10 cellular contexts compared by ENCODE assay signal in genomic region chr2:30178618-30179404, GRCh38. TPM values are rescaled to one million over a fixed set of nuclear protein-coding genes. Genes with fewer than 3 reads are reported as not detected.
DNase-seq lines count a peak whose midpoint lies in the region; TF ChIP-seq lines count a peak whose summit lies in the region.
"Had no signal": no experiment of that assay in that cellular context is flagged by ENCODE, and none has a peak within 500 bp of the region (broad histone marks: within the 10 kb centered on the region; RNA-seq: fewer than 3 reads in every experiment).

No MANE protein-coding gene starts in this region.

- no peak overlapping the region for H3K4me3 ChIP-seq in liver (ENCODE audit: low read depth in 1 of 3, low read length in 3 of 3)
- no peak overlapping the region for H3K4me3 ChIP-seq in testis
- H3K4me3 ChIP-seq: neural progenitor cell had no signal

- H3K9me3 ChIP-seq in liver (ENCODE audit: control insufficient read depth in 4 of 4, low read length in 3 of 4) (no peaks in the 10 kb centered on the region), testis (no peaks in the 10 kb centered on the region)

- H3K27ac ChIP-seq in liver (ENCODE audit: low read depth in 1 of 2, low read length in 2 of 2) (no peak overlapping the region), testis (peak overlapping the region in 1 of 2 donors; percentile 60)
- H3K27ac ChIP-seq: neural progenitor cell had no signal

- H3K4me1 ChIP-seq in liver (ENCODE audit: control insufficient read depth in 4 of 4, insufficient read depth in 4 of 4, low read length in 3 of 4) (no peaks in the 10 kb centered on the region), testis (peaks cover 8% of the 10 kb centered on the region)
- H3K4me1 ChIP-seq: neural progenitor cell had no signal

- DNase-seq in M059J (ENCODE audit: low read depth): peak; percentile 10
- peak; percentile 92 to 94 for DNase-seq in dermis microvascular lymphatic vessel endothelial cell (ENCODE audit: low read depth in 2 of 2)
- DNase-seq in testis: peak; percentile 81
- no peak for DNase-seq in RPMI8226
- no peak for DNase-seq in NCI-H2081 (lab: John Stamatoyannopoulos, UW)
- DNase-seq in activated CD4-positive, alpha-beta T cell treated with anti-CD3 and anti-CD28 coated beads for 4 hours: no peak
- DNase-seq: activated T-cell treated with anti-CD3 and anti-CD28 coated beads, Interleukin-2, amount 50 U/mL, for 48 hours; NCI-H2081 treated with DMSO at 0.1 percent for 48 hours had no signal

- TF ChIP-seq POLR2A in testis (IDR thresholded peaks at IDR 0.05): no peak

- H3K36me3 ChIP-seq in liver (ENCODE audit: control insufficient read depth in 4 of 4, insufficient read depth in 3 of 4, low read depth in 1 of 4, low read length in 3 of 4): no peaks in the 10 kb centered on the region
- H3K36me3 ChIP-seq in testis (ENCODE audit: low read depth, missing control alignments): no peaks in the 10 kb centered on the region
- H3K36me3 ChIP-seq: neural progenitor cell had no signal

- TF ChIP-seq CTCF in liver (IDR thresholded peaks at IDR 0.05; ENCODE audit: low read depth, low read length, missing input control) (no peak), testis (IDR thresholded peaks at IDR 0.05) (no peak)

- TF ChIP-seq RAD21 in liver (IDR thresholded peaks at IDR 0.05): no peak

- H3K27me3 ChIP-seq in liver (ENCODE audit: control insufficient read depth in 4 of 4, insufficient read depth in 4 of 4, low read length in 3 of 4) (no peaks in the 10 kb centered on the region), testis (no peaks in the 10 kb centered on the region)
- H3K27me3 ChIP-seq: neural progenitor cell had no signal

- no peak overlapping the region for H3K9ac ChIP-seq in liver (ENCODE audit: low read depth in 1 of 2, low read length in 2 of 2)
- H3K9ac ChIP-seq: neural progenitor cell had no signal

- intact Hi-C loops in testis (cut with DNase I; ENCODE audit: low total_unique reads): loop anchor here (10.0 kb wide), 1 partner anchor 526 kb away; no protein-coding TSS in a partner anchor

- WGBS in liver: 62% methylated on average over 11 of the region's 11 CpGs
- WGBS in testis, 2 donors: 32 to 38% methylated on average over 11 of the region's 11 CpGs

TF ChIP-seq in liver, 16 proteins besides CTCF, POLR2A, EP300 and RAD21:
- TF ChIP-seq JUND (IDR thresholded peaks at IDR 0.05): peak; percentile 79 to 93
- TF ChIP-seq SP1 (IDR thresholded peaks at IDR 0.05): peak; percentile 64
- TF ChIP-seq FOXA2 (IDR thresholded peaks at IDR 0.05): no peak
- peak; percentile 21 for TF ChIP-seq ATF3 (IDR thresholded peaks at IDR 0.05)
- TF ChIP-seq TAF1 (conservative IDR thresholded peaks at IDR 0.05): no peak
- TF ChIP-seq ZBTB33 (IDR thresholded peaks at IDR 0.05): no peak
- TF ChIP-seq EGR1 (IDR thresholded peaks at IDR 0.05; ENCODE audit: low read depth in 2 of 2): no peak
- no peak for TF ChIP-seq MAX (IDR thresholded peaks at IDR 0.05)
- no peak for TF ChIP-seq YY1 (IDR thresholded peaks at IDR 0.05)
- TF ChIP-seq REST (IDR thresholded peaks at IDR 0.05): peak; percentile 16
- peak; percentile 35 to 52 for TF ChIP-seq RXRA (IDR thresholded peaks at IDR 0.05)
- TF ChIP-seq GABPA (IDR thresholded peaks at IDR 0.05 in 1 of 2, conservative IDR thresholded peaks at IDR 0.05 in 1 of 2): no peak
- peak; percentile 98 for TF ChIP-seq NR2F2 (IDR thresholded peaks at IDR 0.05)

RNA-seq across cellular contexts. Expression of gene YPEL5, which starts 32.0 kb away (rescaled TPM):
- total RNA-seq in M059J (2014; rRNA removed; shearing (Covaris generic)): 92.2 and 129 TPM in 2 replicates
- 71.2 and 108 TPM in 2 replicates for total RNA-seq in dermis microvascular lymphatic vessel endothelial cell
- total RNA-seq in liver: 10 to 100 TPM; 28.4 to 62.8 TPM
- 10 to 100 TPM; 20.4 to 44.7 TPM for polyA plus RNA-seq in liver
- total RNA-seq in testis: 100 to 1,000 TPM; 131 to 181 TPM
- 189 TPM for polyA plus RNA-seq in testis (ENCODE audit: insufficient read depth, low read depth, low replicate concordance)

RNA-seq across cellular contexts. Expression of gene LBH, which starts 52.5 kb away (rescaled TPM):
- total RNA-seq in M059J (2014; rRNA removed; shearing (Covaris generic)): 31.8 and 38.9 TPM in 2 replicates
- total RNA-seq in dermis microvascular lymphatic vessel endothelial cell: 52.0 and 117 TPM in 2 replicates
- 10 to 100 TPM in 1 of 2 donors, 1 to 10 TPM in 1; 8.5 to 50.8 TPM for total RNA-seq in liver
- polyA plus RNA-seq in liver: 1 to 10 TPM; 4.1 to 9.6 TPM
- 10 to 100 TPM; 23.9 to 32.1 TPM for total RNA-seq in testis
- polyA plus RNA-seq in testis (ENCODE audit: insufficient read depth, low read depth, low replicate concordance): 25.7 TPM

Comparison
In these comparisons a context has a peak if more than half of its experiments do, and no peak if none do; other contexts are left out.
1. DNase-seq: peak in M059J (single experiment), dermis microvascular lymphatic vessel endothelial cell (2 of 2) and testis (single experiment); none in RPMI8226 (single experiment), NCI-H2081 (0 of 2) and activated CD4-positive, alpha-beta T cell treated with anti-CD3 and anti-CD28 coated beads for 4 hours (0 of 2).